23 cellular contexts compared by ENCODE assay signal in genomic region chr9:5418481-5418880, GRCh38. TPM values are rescaled to one million over a fixed set of nuclear protein-coding genes. Genes with fewer than 3 reads are reported as not detected.
"Had no signal": no experiment of that assay in that cellular context is flagged by ENCODE, and none has a peak within 500 bp of the region (broad histone marks: within the 10 kb centered on the region; RNA-seq: fewer than 3 reads in every experiment).

No MANE protein-coding gene starts in this region.

- H3K27ac ChIP-seq: coronary artery, dorsolateral prefrontal cortex, esophagus muscularis mucosa, foreskin keratinocyte, gastroesophageal sphincter, heart left ventricle, hepatocyte, left lung, lower lobe of right lung had no signal

- DNase-seq: dermis blood vessel endothelial cell; dorsolateral prefrontal cortex; effector CD4-positive, alpha-beta T cell; effector memory CD4-positive, alpha-beta T cell; foreskin keratinocyte; heart left ventricle; hypothalamus; immature natural killer cell; islet precursor cell; left colon; left lung; left ventricle myocardium superior; lower lobe of right lung; mesenchymal stem cell; mucosa of descending colon had no signal

- FAIRE-seq: colon, endothelial cell of umbilical vein, frontal cortex had no signal

- H3K4me1 Mint-ChIP-seq: mesothelial cell of epicardium had no signal

- H3K4me2 ChIP-seq: hepatocyte had no signal

- H3K4me1 ChIP-seq: esophagus muscularis mucosa, foreskin keratinocyte, gastroesophageal sphincter, heart left ventricle, left lung, lower lobe of right lung had no signal

- H3K9me3 Mint-ChIP-seq: immature natural killer cell had no signal

- H3K9me3 ChIP-seq: esophagus muscularis mucosa, gastroesophageal sphincter, lower lobe of right lung, mucosa of descending colon had no signal

- H3K4me3 ChIP-seq: coronary artery, dorsolateral prefrontal cortex, esophagus muscularis mucosa, gastroesophageal sphincter, heart left ventricle, hepatocyte, left lung, lower lobe of right lung, mucosa of descending colon had no signal

- ATAC-seq: foreskin keratinocyte, gastroesophageal sphincter, heart left ventricle, left colon, left lung, left ventricle myocardium superior, lower lobe of right lung, mucosa of descending colon had no signal

- H3K79me2 ChIP-seq: hepatocyte had no signal

- H3K27me3 ChIP-seq: dorsolateral prefrontal cortex, esophagus muscularis mucosa, foreskin keratinocyte, gastroesophageal sphincter, heart left ventricle, hepatocyte, left lung had no signal

- H2AFZ ChIP-seq: hepatocyte had no signal

- H3K4me3 Mint-ChIP-seq: immature natural killer cell, mesothelial cell of epicardium had no signal

- H3K27ac Mint-ChIP-seq: immature natural killer cell, mesothelial cell of epicardium had no signal

RNA-seq across cellular contexts. Expression of gene CD274, which starts 31.9 kb away (rescaled TPM):
- polyA plus RNA-seq: hepatocyte had no signal
